Comparison of ENCODE assay signal across 24 cellular contexts in genomic region chr10:88455831-88456230, GRCh38.
DNase-seq lines count a peak whose midpoint lies in the region; ATAC-seq, FAIRE-seq and TF ChIP-seq lines count a peak whose summit lies in the region.
"Had no signal": no experiment of that assay in that cellular context is flagged by ENCODE, and none has a peak within 500 bp of the region (broad histone marks: within the 10 kb centered on the region; RNA-seq: fewer than 3 reads in every experiment).

No MANE protein-coding gene starts in this region.

- FAIRE-seq in endometrium (lab: Jason Lieb, UNC), result peak; percentile 99
- FAIRE-seq: H54 had no signal

- TF ChIP-seq EP300 in SK-N-SH (IDR thresholded peaks at IDR 0.05; ENCODE audit: borderline replicate concordance in 1 of 2, low read depth in 1 of 2, low read length in 1 of 2), result no peak

- H2AFZ ChIP-seq in SK-N-SH (ENCODE audit: low read depth), result no peak overlapping the region

- H3F3A ChIP-seq in SK-N-SH (replicated peaks; ENCODE audit: insufficient read depth), result no peaks in the 10 kb centered on the region

- CTCF ChIA-PET in SK-N-SH (lab: Yijun Ruan, JAX), result no interaction called here

- TF ChIP-seq POLR2A in uterus (IDR thresholded peaks at IDR 0.05), result no peak

- no peak overlapping the region for H3K9ac ChIP-seq in SK-N-SH

- H3K4me1 ChIP-seq in SK-N-SH (ENCODE audit: control insufficient read depth in 1 of 2, insufficient read depth in 2 of 2, low read depth in 1 of 2, low read length in 1 of 2) (no peaks in the 10 kb centered on the region), uterus (no peaks in the 10 kb centered on the region)
- H3K4me1 ChIP-seq: Peyer's patch, SJSA1 had no signal

- H3K79me2 ChIP-seq in SK-N-SH (ENCODE audit: insufficient read depth), result no peaks in the 10 kb centered on the region

- no peak for TF ChIP-seq RAD21 in SK-N-SH (IDR thresholded peaks at IDR 0.05; ENCODE audit: low read length)

- POLR2A ChIA-PET in SK-N-SH (lab: Yijun Ruan, JAX), result no interaction called here

- no peaks in the 10 kb centered on the region for H4K20me1 ChIP-seq in SK-N-SH (ENCODE audit: insufficient read depth)

- no peak overlapping the region for H3K27ac ChIP-seq in SK-N-SH (ENCODE audit: low read depth in 2 of 2, low read length in 1 of 2)
- peak overlapping the region; percentile 63 to 79 for H3K27ac ChIP-seq in uterus
- H3K27ac ChIP-seq: 22Rv1, C4-2B, SJSA1 had no signal

- WGBS in SK-N-SH (ENCODE audit: low lambda C conversion rate), result 75% methylated on average over 2 of the region's 2 CpGs

- H3K27me3 ChIP-seq in SK-N-SH (ENCODE audit: insufficient read depth), result no peaks in the 10 kb centered on the region
- no peaks in the 10 kb centered on the region for H3K27me3 ChIP-seq in uterus
- H3K27me3 ChIP-seq: Peyer's patch, SJSA1 had no signal

- DNase-seq in SK-N-SH, result no peak
- peak; percentile 71 for DNase-seq in fibroblast of the aortic adventitia (ENCODE audit: low read depth)
- DNase-seq in uterus, result no peak
- DNase-seq in CD1c-positive myeloid dendritic cell (ENCODE audit: extremely low spot score), result no peak
- no peak for DNase-seq in activated CD4-positive, CD25-positive, alpha-beta regulatory T cell (lab: John Stamatoyannopoulos, UW)
- DNase-seq: ACHN, AML-193, DMS53, GDM1, Kasumi-1, NCI-H1417, NCI-H1694 treated with DMSO at 0.1 percent for 48 hours, NCI-H2081 treated with DMSO at 0.1 percent for 48 hours, NCI-H2171 treated with DMSO at 0.1 percent for 48 hours, NCI-H446, NCI-H526, Peyer's patch had no signal

- TF ChIP-seq CTCF in SK-N-SH (IDR thresholded peaks at IDR 0.05) (no peak), fibroblast of the aortic adventitia (IDR thresholded peaks at IDR 0.05; ENCODE audit: insufficient read depth, low read length) (no peak), uterus (IDR thresholded peaks at IDR 0.05) (no peak)

- no peak overlapping the region for H3K4me2 ChIP-seq in SK-N-SH

- ATAC-seq in SK-N-SH treated with all-trans-retinoic acid at 6 μM for 48 hours (no peak), GM18502 (IDR thresholded peaks at IDR 0.05; ENCODE audit: poor library complexity, unreplicated experiment) (no peak)

- intact Hi-C loops in uterus (cut with DNase I; ENCODE audit: low total_unique reads), result no loop called here

- H3K9me3 ChIP-seq in SK-N-SH (no peaks in the 10 kb centered on the region), uterus (no peaks in the 10 kb centered on the region)
- H3K9me3 ChIP-seq: Peyer's patch, SJSA1 had no signal

- H3K4me3 ChIP-seq in SK-N-SH (ENCODE audit: low read depth in 2 of 2, low read length in 1 of 2) (no peak overlapping the region), fibroblast of the aortic adventitia (ENCODE audit: low read depth, low read length) (no peak overlapping the region), uterus (no peak overlapping the region)
- H3K4me3 ChIP-seq: Peyer's patch, SJSA1 had no signal

- no peaks in the 10 kb centered on the region for H3K9me2 ChIP-seq in SK-N-SH

- H3K36me3 ChIP-seq in SK-N-SH (replicated peaks in 1 of 2; ENCODE audit: control insufficient read depth in 1 of 2, insufficient read depth in 2 of 2, low read length in 1 of 2) (no peaks in the 10 kb centered on the region), uterus (no peaks in the 10 kb centered on the region)
- H3K36me3 ChIP-seq: Peyer's patch, SJSA1 had no signal

TF ChIP-seq in SK-N-SH treated with all-trans-retinoic acid at 6 μM for 48 hours, 23 proteins besides CTCF, POLR2A, EP300 and RAD21:
- TF ChIP-seq ISL1 (CRISPR knock-in tag; IDR thresholded peaks at IDR 0.05) (peak; percentile 35; the same call in 1 of the 2 replicates), TOX (CRISPR knock-in tag; IDR thresholded peaks at IDR 0.05; ENCODE audit: borderline replicate concordance) (no peak)

TF ChIP-seq in SK-N-SH, 30 proteins besides CTCF, POLR2A, EP300 and RAD21:
- TF ChIP-seq REST (IDR thresholded peaks at IDR 0.05; ENCODE audit: low read depth, low read length), result no peak
- no peak for TF ChIP-seq ZBTB33 (IDR thresholded peaks at IDR 0.05; ENCODE audit: borderline replicate concordance, low read depth)

Comparison
In these comparisons a context has a peak if more than half of its experiments do, and no peak if none do; other contexts are left out.
1. H3K27ac ChIP-seq: peak in uterus (2 of 2); none in SK-N-SH (0 of 2).